22 cellular contexts compared by ENCODE assay signal in the genomic region with DNA sequence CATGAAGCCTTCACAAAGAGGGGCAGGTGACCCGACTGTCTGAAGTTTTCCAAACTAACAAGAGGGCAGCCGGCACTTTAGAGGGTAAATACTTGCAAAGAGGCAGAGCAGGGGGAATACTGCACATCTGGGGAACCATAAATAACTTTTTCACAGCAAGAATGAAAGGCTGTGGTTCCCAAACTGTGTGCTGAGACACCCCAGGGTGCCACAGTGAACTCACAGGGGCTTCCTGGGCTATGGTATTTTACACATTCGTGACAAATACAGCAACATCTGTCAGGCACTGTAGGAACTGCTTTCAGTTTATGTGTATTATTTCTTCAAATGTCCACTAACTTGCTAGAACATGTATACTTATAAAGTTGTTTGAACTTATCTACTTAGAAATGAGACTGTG.
DNase-seq lines count a peak whose midpoint lies in the region; ATAC-seq, FAIRE-seq and TF ChIP-seq lines count a peak whose summit lies in the region.
"Had no signal": no experiment of that assay in that cellular context is flagged by ENCODE, and none has a peak within 500 bp of the region (broad histone marks: within the 10 kb centered on the region; RNA-seq: fewer than 3 reads in every experiment).

No MANE protein-coding gene starts in this region.

- H3K27me3 ChIP-seq in KMS-11 (ENCODE audit: insufficient read depth, low read depth) (no peaks in the 10 kb centered on the region), lower lobe of right lung (ENCODE audit: low read depth) (no peaks in the 10 kb centered on the region)
- H3K27me3 ChIP-seq: BE2C had no signal

- intact Hi-C loops in natural killer cell (cut with micrococcal nuclease), result no loop called here
- intact Hi-C loops in lower lobe of right lung (cut with DNase I), result no loop called here

- H3K9me3 Mint-ChIP-seq in natural killer cell, result no peaks in the 10 kb centered on the region
- H3K9me3 Mint-ChIP-seq: CD4-positive, CD25-positive, alpha-beta regulatory T cell; CD8-positive, alpha-beta memory T cell; H9 had no signal

- H3K4me1 Mint-ChIP-seq in natural killer cell, result peaks cover 35 to 50% of the 10 kb centered on the region in 2 donors
- H3K4me1 Mint-ChIP-seq: CD8-positive, alpha-beta memory T cell; H9 had no signal

- H3K4me3 Mint-ChIP-seq in natural killer cell, result no peak overlapping the region
- H3K4me3 Mint-ChIP-seq: CD4-positive, CD25-positive, alpha-beta regulatory T cell; CD8-positive, alpha-beta memory T cell; H9 had no signal

- H3K4me3 ChIP-seq in KMS-11 (IDR thresholded peaks at IDR 0.05; ENCODE audit: insufficient read depth, low read depth, low read length), result no peak overlapping the region
- H3K4me3 ChIP-seq in choroid plexus epithelial cell (ENCODE audit: low read depth, low read length), result no peak overlapping the region
- H3K4me3 ChIP-seq in lower lobe of right lung, result no peak overlapping the region
- H3K4me3 ChIP-seq: GM12878 had no signal

- no peaks in the 10 kb centered on the region for H4K20me1 ChIP-seq in KMS-11 (ENCODE audit: insufficient read depth)

- no peak for ATAC-seq in natural killer cell
- no peak for ATAC-seq in lower lobe of right lung
- ATAC-seq: GM12878 had no signal

- no peak overlapping the region for H3K27ac ChIP-seq in KMS-11
- H3K27ac ChIP-seq in lower lobe of right lung, result no peak overlapping the region

- no peaks in the 10 kb centered on the region for H3K36me3 Mint-ChIP-seq in natural killer cell
- H3K36me3 Mint-ChIP-seq: CD4-positive, CD25-positive, alpha-beta regulatory T cell; CD8-positive, alpha-beta memory T cell had no signal

- no peaks in the 10 kb centered on the region for H3K27me3 Mint-ChIP-seq in natural killer cell (ENCODE audit: low read depth in 2 of 2)

- TF ChIP-seq CTCF in KMS-11 (conservative IDR thresholded peaks at IDR 0.05; ENCODE audit: low read depth, low read length) (no peak), choroid plexus epithelial cell (conservative IDR thresholded peaks at IDR 0.05; ENCODE audit: low read depth, low read length) (no peak), natural killer cell (IDR thresholded peaks at IDR 0.05) (no peak), lower lobe of right lung (IDR thresholded peaks at IDR 0.05) (no peak)

- no peak overlapping the region for H2AFZ ChIP-seq in KMS-11 (ENCODE audit: low read depth)

- DNase-seq in choroid plexus epithelial cell (ENCODE audit: low read depth), result peak; percentile 20
- no peak for DNase-seq in natural killer cell
- no peak for DNase-seq in urothelium cell line (ENCODE audit: low spot score)
- no peak for DNase-seq in lower lobe of right lung
- DNase-seq in KG1 (lab: John Stamatoyannopoulos, UW), result no peak
- no peak for DNase-seq in activated gamma-delta T cell (lab: John Stamatoyannopoulos, UW)
- DNase-seq: ACHN; BE2C; C1 segment of cervical spinal cord; CD4-positive, CD25-positive, alpha-beta regulatory T cell; CD8-positive, alpha-beta memory T cell; COR-L47; DMS 273 treated with DMSO at 0.1 percent for 48 hours; DMS53; DND-41; EL; H9 had no signal

- H3K4me1 ChIP-seq in KMS-11 (ENCODE audit: low read depth, poor library complexity, severe bottlenecking) (peaks cover 65% of the 10 kb centered on the region), lower lobe of right lung (peaks cover 5% of the 10 kb centered on the region)
- H3K4me1 ChIP-seq: BE2C had no signal

- no peaks in the 10 kb centered on the region for H3K79me2 ChIP-seq in KMS-11 (ENCODE audit: insufficient read depth, low read depth)

- FAIRE-seq in urothelium cell line (lab: Jason Lieb, UNC), result no peak
- FAIRE-seq: A204.1, GM12878, GM19239, H1 had no signal

- H3K27ac Mint-ChIP-seq in natural killer cell, result peak overlapping the region; percentile 45 to 73
- H3K27ac Mint-ChIP-seq: CD4-positive, CD25-positive, alpha-beta regulatory T cell; CD8-positive, alpha-beta memory T cell; H9 had no signal

- no peak overlapping the region for H3K9ac ChIP-seq in KMS-11

- H3K9me3 ChIP-seq in lower lobe of right lung, result no peaks in the 10 kb centered on the region
- H3K9me3 ChIP-seq: BE2C had no signal

- H3K36me3 ChIP-seq in KMS-11 (ENCODE audit: insufficient read depth), result no peaks in the 10 kb centered on the region
- no peaks in the 10 kb centered on the region for H3K36me3 ChIP-seq in lower lobe of right lung
- H3K36me3 ChIP-seq: BE2C had no signal

- H3K4me2 ChIP-seq in KMS-11, result peak overlapping the region; percentile 3; the same call in 1 of the 2 replicates
